ENCODE assay signal across 9 cellular contexts in genomic region chr2:102065675-102066252, GRCh38.
DNase-seq lines count a peak whose midpoint lies in the region; ATAC-seq and TF ChIP-seq lines count a peak whose summit lies in the region.
"Had no signal": no experiment of that assay in that cellular context is flagged by ENCODE, and none has a peak within 500 bp of the region (broad histone marks: within the 10 kb centered on the region; RNA-seq: fewer than 3 reads in every experiment).

No MANE protein-coding gene starts in this region.

- H3K18ac ChIP-seq in mesendoderm (ENCODE audit: low read length) = no peak overlapping the region

- intact Hi-C loops in Right ventricle myocardium inferior (cut with DNase I) (no loop called here), left cardiac atrium (cut with DNase I) (no loop called here), breast epithelium (cut with DNase I; ENCODE audit: low total_unique reads) (loop anchor here (10.0 kb wide), 1 partner anchor 79 kb away; the partner anchor contains the start of gene IL1R1)
- intact Hi-C loops in activated CD8-positive, alpha-beta T cell treated with anti-CD3 and anti-CD28 coated beads for 36 hours (cut with micrococcal nuclease) = no loop called here

- H3K27ac ChIP-seq in breast epithelium (peak overlapping the region; percentile 91 to 97), mesendoderm (ENCODE audit: low read depth, low read length) (no peak overlapping the region)

- H3K79me2 ChIP-seq in mesendoderm (ENCODE audit: control insufficient read depth, insufficient read depth, low read length) = no peaks in the 10 kb centered on the region

- peaks cover 31% of the 10 kb centered on the region for H3K4me1 Mint-ChIP-seq in activated CD8-positive, alpha-beta T cell treated with anti-CD3 and anti-CD28 coated beads for 36 hours (ENCODE audit: low read depth)

- no peak overlapping the region for H4K5ac ChIP-seq in mesendoderm (ENCODE audit: low read length)

- peaks cover 1% of the 10 kb centered on the region for H3K27me3 Mint-ChIP-seq in activated CD8-positive, alpha-beta T cell treated with anti-CD3 and anti-CD28 coated beads for 36 hours

- POLR2A ChIA-PET in activated CD8-positive, alpha-beta T cell treated with anti-CD3 and anti-CD28 coated beads for 36 hours (lab: Charles Lee) = interaction anchor here (1.2 to 4.8 kb wide), 2 partner anchors 11 to 17 kb away, joined by 3 to 25 read pairs; no protein-coding TSS in a partner anchor

- no peak for TF ChIP-seq POLR2A in breast epithelium (IDR thresholded peaks at IDR 0.05)

- no peak for TF ChIP-seq CTCF in breast epithelium (IDR thresholded peaks at IDR 0.05)
- no peak for TF ChIP-seq CTCF in activated CD8-positive, alpha-beta T cell treated with anti-CD3 and anti-CD28 coated beads for 36 hours (IDR thresholded peaks at IDR 0.05)

- ATAC-seq in Right ventricle myocardium inferior = no peak
- no peak for ATAC-seq in left cardiac atrium
- no peak for ATAC-seq in GM21576 (IDR thresholded peaks at IDR 0.05; ENCODE audit: unreplicated experiment)
- ATAC-seq in activated CD8-positive, alpha-beta T cell treated with anti-CD3 and anti-CD28 coated beads for 36 hours = no peak
- no peak for ATAC-seq in GM21717 (IDR thresholded peaks at IDR 0.05; ENCODE audit: unreplicated experiment)
- ATAC-seq: activated naive CD4-positive, alpha-beta T cell treated with anti-CD3 and anti-CD28 coated beads, Interleukin-2, amount 50 U/mL, for 72 hours had no signal

- no peaks in the 10 kb centered on the region for H3K36me3 Mint-ChIP-seq in activated CD8-positive, alpha-beta T cell treated with anti-CD3 and anti-CD28 coated beads for 36 hours (ENCODE audit: low read depth)

- H3K27me3 ChIP-seq in breast epithelium = no peaks in the 10 kb centered on the region
- no peaks in the 10 kb centered on the region for H3K27me3 ChIP-seq in mesendoderm (ENCODE audit: insufficient read depth, low read length, poor library complexity)

- H3K4ac ChIP-seq in mesendoderm (ENCODE audit: low read depth, low read length) = no peak overlapping the region

- H3K56ac ChIP-seq in mesendoderm (ENCODE audit: low read length) = no peak overlapping the region

- peaks cover 3% of the 10 kb centered on the region for H3K9me3 Mint-ChIP-seq in activated CD8-positive, alpha-beta T cell treated with anti-CD3 and anti-CD28 coated beads for 36 hours

- H4K8ac ChIP-seq in mesendoderm (ENCODE audit: low read depth, low read length) = no peak overlapping the region

- CTCF ChIA-PET in activated CD8-positive, alpha-beta T cell treated with anti-CD3 and anti-CD28 coated beads for 36 hours (lab: Charles Lee) = interaction anchor here (1.2 kb wide), 1 partner anchor 175 kb away, joined by 3 read pairs; no protein-coding TSS in a partner anchor

- H3K4me3 Mint-ChIP-seq in activated CD8-positive, alpha-beta T cell treated with anti-CD3 and anti-CD28 coated beads for 36 hours = no peak overlapping the region

- peaks cover 2 to 21% of the 10 kb centered on the region in 2 donors for H3K4me1 ChIP-seq in breast epithelium
- no peaks in the 10 kb centered on the region for H3K4me1 ChIP-seq in mesendoderm (ENCODE audit: control insufficient read depth, low read depth, low read length)

- no peak overlapping the region for H3K23ac ChIP-seq in mesendoderm (ENCODE audit: low read length)

- DNase-seq in Right ventricle myocardium inferior (ENCODE audit: missing footprints) = peak; percentile 78
- no peak for DNase-seq in left cardiac atrium
- DNase-seq in breast epithelium (ENCODE audit: low spot score in 2 of 2) = no peak
- DNase-seq in mesendoderm = peak; percentile 12
- DNase-seq in iPS-NIHi7 (ENCODE audit: extremely low spot score) = no peak
- DNase-seq in activated CD8-positive, alpha-beta T cell treated with anti-CD3 and anti-CD28 coated beads for 36 hours = no peak

- no peak overlapping the region for H3K9ac ChIP-seq in mesendoderm (ENCODE audit: low read length)

- no peaks in the 10 kb centered on the region for H3K9me3 ChIP-seq in breast epithelium

- no peak overlapping the region for H2BK5ac ChIP-seq in mesendoderm (ENCODE audit: low read length)

- H3K36me3 ChIP-seq in breast epithelium (no peaks in the 10 kb centered on the region), mesendoderm (ENCODE audit: control insufficient read depth, insufficient read depth, low read length) (no peaks in the 10 kb centered on the region)

- H3K4me3 ChIP-seq in breast epithelium (no peak overlapping the region), mesendoderm (ENCODE audit: low read length) (no peak overlapping the region)

- H2BK120ac ChIP-seq in mesendoderm (ENCODE audit: low read depth, low read length) = no peak overlapping the region

- no peak overlapping the region for H3K27ac Mint-ChIP-seq in activated CD8-positive, alpha-beta T cell treated with anti-CD3 and anti-CD28 coated beads for 36 hours
- H3K27ac Mint-ChIP-seq: activated naive CD4-positive, alpha-beta T cell treated with anti-CD3 and anti-CD28 coated beads, Interleukin-2, amount 50 U/mL, for 72 hours had no signal

- H2BK15ac ChIP-seq in mesendoderm (replicated peaks; ENCODE audit: low read depth) = no peak overlapping the region

- H3K4me2 ChIP-seq in mesendoderm (ENCODE audit: low read length) = no peak overlapping the region

- H3K79me1 ChIP-seq in mesendoderm (ENCODE audit: low read length) = no peaks in the 10 kb centered on the region

- WGBS in mesendoderm (ENCODE audit: extremely low coverage, insufficient coverage, low lambda C conversion rate) = no CpG with 5 or more reads among the region's 12 CpGs

- H2AK5ac ChIP-seq in mesendoderm (ENCODE audit: low read length) = no peak overlapping the region

Comparison
In these comparisons a context has a peak if more than half of its experiments do, and no peak if none do; other contexts are left out.
1. DNase-seq: peak in Right ventricle myocardium inferior (single experiment) and mesendoderm (single experiment); none in left cardiac atrium (single experiment), breast epithelium (0 of 2), iPS-NIHi7 (single experiment) and activated CD8-positive, alpha-beta T cell treated with anti-CD3 and anti-CD28 coated beads for 36 hours (single experiment).